Comparison of ENCODE assay signal across 1 cellular context in the genomic region with DNA sequence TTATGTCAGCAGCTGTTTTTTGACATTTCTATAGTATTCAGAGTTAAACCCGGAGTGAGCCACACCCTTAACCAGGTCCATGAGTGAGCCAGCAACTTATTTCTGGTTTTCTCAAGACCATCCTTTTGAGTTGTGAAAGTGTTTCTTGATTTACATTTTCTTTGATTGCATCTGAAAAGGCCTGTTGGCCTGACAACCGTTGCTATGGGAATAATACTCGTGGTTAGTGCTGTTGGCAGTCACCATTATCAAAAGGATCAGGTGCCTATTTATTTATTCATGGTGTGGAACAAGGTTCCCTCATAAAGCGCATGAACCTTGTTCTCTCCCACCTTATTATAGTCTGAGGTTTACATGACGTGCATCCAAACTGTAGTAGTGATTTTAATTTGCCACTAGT.
TF ChIP-seq lines count a peak whose summit lies in the region.

No MANE protein-coding gene starts in this region.

TF ChIP-seq in IMR-90, 13 proteins besides CTCF, POLR2A, EP300 and RAD21 (continued from another document):
- TF ChIP-seq, protein P1, sequence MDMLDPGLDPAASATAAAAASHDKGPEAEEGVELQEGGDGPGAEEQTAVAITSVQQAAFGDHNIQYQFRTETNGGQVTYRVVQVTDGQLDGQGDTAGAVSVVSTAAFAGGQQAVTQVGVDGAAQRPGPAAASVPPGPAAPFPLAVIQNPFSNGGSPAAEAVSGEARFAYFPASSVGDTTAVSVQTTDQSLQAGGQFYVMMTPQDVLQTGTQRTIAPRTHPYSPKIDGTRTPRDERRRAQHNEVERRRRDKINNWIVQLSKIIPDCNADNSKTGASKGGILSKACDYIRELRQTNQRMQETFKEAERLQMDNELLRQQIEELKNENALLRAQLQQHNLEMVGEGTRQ (IDR thresholded peaks at IDR 0.05; ENCODE audit: low read depth, low read length), result no peak
- TF ChIP-seq MXI1 (IDR thresholded peaks at IDR 0.05; ENCODE audit: borderline replicate concordance, low read depth, low read length) (no peak), MAZ (IDR thresholded peaks at IDR 0.05; ENCODE audit: borderline replicate concordance, low read depth, low read length) (no peak), FOS (IDR thresholded peaks at IDR 0.05; ENCODE audit: low read depth, low read length) (no peak), MAFK (IDR thresholded peaks at IDR 0.05; ENCODE audit: low read depth, low read length) (no peak), CHD1 (IDR thresholded peaks at IDR 0.05; ENCODE audit: low read depth, low read length) (no peak), CEBPB (IDR thresholded peaks at IDR 0.05; ENCODE audit: low read depth, low read length) (no peak), SMC3 (IDR thresholded peaks at IDR 0.05; ENCODE audit: low read depth, low read length) (no peak)
TF ChIP-seq in IMR-90: peak in this region for 0.
